ENCODE assay signal across 2 cellular contexts in the genomic region with DNA sequence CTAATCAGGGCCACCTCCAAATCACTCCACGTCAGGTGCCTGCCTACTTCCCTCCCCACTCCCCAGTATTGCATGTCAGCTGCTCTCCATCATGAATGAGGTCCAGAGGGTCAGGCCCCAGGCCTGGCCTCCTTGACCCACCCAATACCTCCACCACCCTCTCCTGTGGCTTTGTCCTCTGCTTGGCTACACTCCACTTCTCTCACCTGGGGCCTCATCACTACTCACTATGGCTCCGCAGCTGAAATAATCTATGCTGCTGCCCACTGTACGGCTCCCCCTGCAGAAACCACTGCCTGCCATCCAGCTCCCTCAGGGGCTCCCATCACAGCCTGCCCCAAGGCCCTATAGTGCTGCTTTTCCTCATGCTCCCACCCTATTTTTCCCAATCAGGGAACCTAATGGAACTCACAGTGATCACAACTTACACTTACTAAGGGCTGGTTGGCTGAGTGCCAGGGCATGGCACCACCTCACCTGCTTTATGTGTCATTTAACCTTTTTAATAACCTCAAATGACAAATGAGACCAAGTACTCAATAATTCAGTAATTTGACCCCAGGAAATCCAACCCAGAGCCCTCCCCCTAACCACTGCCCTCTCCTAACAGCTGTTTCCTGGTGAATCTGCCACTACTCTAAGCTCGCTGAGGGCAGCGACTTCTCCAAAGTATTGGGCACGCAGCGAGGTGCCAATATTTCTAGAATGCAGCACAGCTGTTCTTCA.
TF ChIP-seq lines count a peak whose summit lies in the region.

No MANE protein-coding gene starts in this region.

TF ChIP-seq in GM23338, 12 proteins besides CTCF, POLR2A, EP300 and RAD21 (continues in another document):
- TF ChIP-seq EZH2phosphoT487 (IDR thresholded peaks at IDR 0.05; ENCODE audit: unreplicated experiment) (no peak), ZNF462 (CRISPR knock-in tag; IDR thresholded peaks at IDR 0.05) (no peak), NANOG (IDR thresholded peaks at IDR 0.05; ENCODE audit: borderline replicate concordance) (no peak), ZNF331 (CRISPR knock-in tag; IDR thresholded peaks at IDR 0.05; ENCODE audit: low read depth) (no peak), ZNF114 (CRISPR knock-in tag; IDR thresholded peaks at IDR 0.05) (no peak), CREB1 (CRISPR knock-in tag; IDR thresholded peaks at IDR 0.05; ENCODE audit: low read depth) (no peak)
- TF ChIP-seq, protein P1, sequence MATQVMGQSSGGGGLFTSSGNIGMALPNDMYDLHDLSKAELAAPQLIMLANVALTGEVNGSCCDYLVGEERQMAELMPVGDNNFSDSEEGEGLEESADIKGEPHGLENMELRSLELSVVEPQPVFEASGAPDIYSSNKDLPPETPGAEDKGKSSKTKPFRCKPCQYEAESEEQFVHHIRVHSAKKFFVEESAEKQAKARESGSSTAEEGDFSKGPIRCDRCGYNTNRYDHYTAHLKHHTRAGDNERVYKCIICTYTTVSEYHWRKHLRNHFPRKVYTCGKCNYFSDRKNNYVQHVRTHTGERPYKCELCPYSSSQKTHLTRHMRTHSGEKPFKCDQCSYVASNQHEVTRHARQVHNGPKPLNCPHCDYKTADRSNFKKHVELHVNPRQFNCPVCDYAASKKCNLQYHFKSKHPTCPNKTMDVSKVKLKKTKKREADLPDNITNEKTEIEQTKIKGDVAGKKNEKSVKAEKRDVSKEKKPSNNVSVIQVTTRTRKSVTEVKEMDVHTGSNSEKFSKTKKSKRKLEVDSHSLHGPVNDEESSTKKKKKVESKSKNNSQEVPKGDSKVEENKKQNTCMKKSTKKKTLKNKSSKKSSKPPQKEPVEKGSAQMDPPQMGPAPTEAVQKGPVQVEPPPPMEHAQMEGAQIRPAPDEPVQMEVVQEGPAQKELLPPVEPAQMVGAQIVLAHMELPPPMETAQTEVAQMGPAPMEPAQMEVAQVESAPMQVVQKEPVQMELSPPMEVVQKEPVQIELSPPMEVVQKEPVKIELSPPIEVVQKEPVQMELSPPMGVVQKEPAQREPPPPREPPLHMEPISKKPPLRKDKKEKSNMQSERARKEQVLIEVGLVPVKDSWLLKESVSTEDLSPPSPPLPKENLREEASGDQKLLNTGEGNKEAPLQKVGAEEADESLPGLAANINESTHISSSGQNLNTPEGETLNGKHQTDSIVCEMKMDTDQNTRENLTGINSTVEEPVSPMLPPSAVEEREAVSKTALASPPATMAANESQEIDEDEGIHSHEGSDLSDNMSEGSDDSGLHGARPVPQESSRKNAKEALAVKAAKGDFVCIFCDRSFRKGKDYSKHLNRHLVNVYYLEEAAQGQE (IDR thresholded peaks at IDR 0.05; ENCODE audit: unreplicated experiment) = no peak
- TF ChIP-seq, protein P2, sequence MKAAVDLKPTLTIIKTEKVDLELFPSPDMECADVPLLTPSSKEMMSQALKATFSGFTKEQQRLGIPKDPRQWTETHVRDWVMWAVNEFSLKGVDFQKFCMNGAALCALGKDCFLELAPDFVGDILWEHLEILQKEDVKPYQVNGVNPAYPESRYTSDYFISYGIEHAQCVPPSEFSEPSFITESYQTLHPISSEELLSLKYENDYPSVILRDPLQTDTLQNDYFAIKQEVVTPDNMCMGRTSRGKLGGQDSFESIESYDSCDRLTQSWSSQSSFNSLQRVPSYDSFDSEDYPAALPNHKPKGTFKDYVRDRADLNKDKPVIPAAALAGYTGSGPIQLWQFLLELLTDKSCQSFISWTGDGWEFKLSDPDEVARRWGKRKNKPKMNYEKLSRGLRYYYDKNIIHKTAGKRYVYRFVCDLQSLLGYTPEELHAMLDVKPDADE (IDR thresholded peaks at IDR 0.05) = no peak

TF ChIP-seq in neural cell, 6 proteins besides CTCF, POLR2A, EP300 and RAD21:
- no peak for TF ChIP-seq SMC3 (conservative IDR thresholded peaks at IDR 0.05; ENCODE audit: poor library complexity)
- TF ChIP-seq POLR2AphosphoS5 (IDR thresholded peaks at IDR 0.05) = no peak
- no peak for TF ChIP-seq EZH2 (IDR thresholded peaks at IDR 0.05; ENCODE audit: borderline replicate concordance, insufficient read depth, low read length, poor library complexity, severe bottlenecking)
- TF ChIP-seq MXI1 (conservative IDR thresholded peaks at IDR 0.05; ENCODE audit: poor library complexity, severe bottlenecking) = no peak
- TF ChIP-seq, protein P1 (IDR thresholded peaks at IDR 0.05; ENCODE audit: borderline replicate concordance) = no peak
- no peak for TF ChIP-seq TAF1 (IDR thresholded peaks at IDR 0.05; ENCODE audit: low read depth)
